In genomic region chr5:172104021-172104420, GRCh38 we compare ENCODE assay signal across 1 cellular context.
A peak's percentile ranks its signal among the peaks of the same experiment; 100 is the strongest.
TF ChIP-seq lines count a peak whose summit lies in the region.

No MANE protein-coding gene starts in this region.

TF ChIP-seq in K562, 482 proteins besides CTCF, POLR2A, EP300 and RAD21:
- TF ChIP-seq, protein P1, sequence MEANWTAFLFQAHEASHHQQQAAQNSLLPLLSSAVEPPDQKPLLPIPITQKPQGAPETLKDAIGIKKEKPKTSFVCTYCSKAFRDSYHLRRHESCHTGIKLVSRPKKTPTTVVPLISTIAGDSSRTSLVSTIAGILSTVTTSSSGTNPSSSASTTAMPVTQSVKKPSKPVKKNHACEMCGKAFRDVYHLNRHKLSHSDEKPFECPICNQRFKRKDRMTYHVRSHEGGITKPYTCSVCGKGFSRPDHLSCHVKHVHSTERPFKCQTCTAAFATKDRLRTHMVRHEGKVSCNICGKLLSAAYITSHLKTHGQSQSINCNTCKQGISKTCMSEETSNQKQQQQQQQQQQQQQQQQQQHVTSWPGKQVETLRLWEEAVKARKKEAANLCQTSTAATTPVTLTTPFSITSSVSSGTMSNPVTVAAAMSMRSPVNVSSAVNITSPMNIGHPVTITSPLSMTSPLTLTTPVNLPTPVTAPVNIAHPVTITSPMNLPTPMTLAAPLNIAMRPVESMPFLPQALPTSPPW (CRISPR knock-in tag; IDR thresholded peaks at IDR 0.05), result peak; percentile 69
- TF ChIP-seq ZNF165 (CRISPR knock-in tag; IDR thresholded peaks at IDR 0.05; ENCODE audit: borderline replicate concordance) (0 out of 2 replicates have a peak, but pooled peaks have one; percentile 12), GABPA (tag; conservative IDR thresholded peaks at IDR 0.05; ENCODE audit: low read depth) (no peak), TRIM24 (IDR thresholded peaks at IDR 0.05) (peak in 1 of 2 experiments; percentile 20; a peak in 1 of 4 replicates), ZNF431 (CRISPR knock-in tag; IDR thresholded peaks at IDR 0.05) (no peak), CEBPG (CRISPR knock-in tag; IDR thresholded peaks at IDR 0.05) (peak; percentile 75; the same call in 1 of the 2 replicates), CEBPG (tag; conservative IDR thresholded peaks at IDR 0.05 in 1 of 2, IDR thresholded peaks at IDR 0.05 in 1 of 2) (peak; percentile 77 to 85), GTF2B (IDR thresholded peaks at IDR 0.05; ENCODE audit: extremely low read depth, insufficient read length) (no peak), ZNF507 (tag; conservative IDR thresholded peaks at IDR 0.05) (no peak), SIN3A (IDR thresholded peaks at IDR 0.05; ENCODE audit: borderline replicate concordance in 2 of 2, control insufficient read depth in 1 of 2, low read depth in 2 of 2, low read length in 2 of 2) (no peak)
- TF ChIP-seq, protein P2, sequence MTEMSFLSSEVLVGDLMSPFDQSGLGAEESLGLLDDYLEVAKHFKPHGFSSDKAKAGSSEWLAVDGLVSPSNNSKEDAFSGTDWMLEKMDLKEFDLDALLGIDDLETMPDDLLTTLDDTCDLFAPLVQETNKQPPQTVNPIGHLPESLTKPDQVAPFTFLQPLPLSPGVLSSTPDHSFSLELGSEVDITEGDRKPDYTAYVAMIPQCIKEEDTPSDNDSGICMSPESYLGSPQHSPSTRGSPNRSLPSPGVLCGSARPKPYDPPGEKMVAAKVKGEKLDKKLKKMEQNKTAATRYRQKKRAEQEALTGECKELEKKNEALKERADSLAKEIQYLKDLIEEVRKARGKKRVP (CRISPR knock-in tag; IDR thresholded peaks at IDR 0.05), result peak; percentile 53; the same call in 1 of the 2 replicates
- TF ChIP-seq, protein P3, sequence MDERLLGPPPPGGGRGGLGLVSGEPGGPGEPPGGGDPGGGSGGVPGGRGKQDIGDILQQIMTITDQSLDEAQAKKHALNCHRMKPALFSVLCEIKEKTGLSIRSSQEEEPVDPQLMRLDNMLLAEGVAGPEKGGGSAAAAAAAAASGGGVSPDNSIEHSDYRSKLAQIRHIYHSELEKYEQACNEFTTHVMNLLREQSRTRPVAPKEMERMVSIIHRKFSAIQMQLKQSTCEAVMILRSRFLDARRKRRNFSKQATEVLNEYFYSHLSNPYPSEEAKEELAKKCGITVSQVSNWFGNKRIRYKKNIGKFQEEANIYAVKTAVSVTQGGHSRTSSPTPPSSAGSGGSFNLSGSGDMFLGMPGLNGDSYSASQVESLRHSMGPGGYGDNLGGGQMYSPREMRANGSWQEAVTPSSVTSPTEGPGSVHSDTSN (CRISPR knock-in tag; IDR thresholded peaks at IDR 0.05; ENCODE audit: low read depth), result no peak
- TF ChIP-seq, protein P3 (tag; conservative IDR thresholded peaks at IDR 0.05; ENCODE audit: low read depth), result no peak
- TF ChIP-seq, protein P4, sequence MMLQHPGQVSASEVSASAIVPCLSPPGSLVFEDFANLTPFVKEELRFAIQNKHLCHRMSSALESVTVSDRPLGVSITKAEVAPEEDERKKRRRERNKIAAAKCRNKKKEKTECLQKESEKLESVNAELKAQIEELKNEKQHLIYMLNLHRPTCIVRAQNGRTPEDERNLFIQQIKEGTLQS (IDR thresholded peaks at IDR 0.05), result peak; percentile 84
- TF ChIP-seq, protein P4 (CRISPR knock-in tag; conservative IDR thresholded peaks at IDR 0.05), result no peak
